In the genomic region with DNA sequence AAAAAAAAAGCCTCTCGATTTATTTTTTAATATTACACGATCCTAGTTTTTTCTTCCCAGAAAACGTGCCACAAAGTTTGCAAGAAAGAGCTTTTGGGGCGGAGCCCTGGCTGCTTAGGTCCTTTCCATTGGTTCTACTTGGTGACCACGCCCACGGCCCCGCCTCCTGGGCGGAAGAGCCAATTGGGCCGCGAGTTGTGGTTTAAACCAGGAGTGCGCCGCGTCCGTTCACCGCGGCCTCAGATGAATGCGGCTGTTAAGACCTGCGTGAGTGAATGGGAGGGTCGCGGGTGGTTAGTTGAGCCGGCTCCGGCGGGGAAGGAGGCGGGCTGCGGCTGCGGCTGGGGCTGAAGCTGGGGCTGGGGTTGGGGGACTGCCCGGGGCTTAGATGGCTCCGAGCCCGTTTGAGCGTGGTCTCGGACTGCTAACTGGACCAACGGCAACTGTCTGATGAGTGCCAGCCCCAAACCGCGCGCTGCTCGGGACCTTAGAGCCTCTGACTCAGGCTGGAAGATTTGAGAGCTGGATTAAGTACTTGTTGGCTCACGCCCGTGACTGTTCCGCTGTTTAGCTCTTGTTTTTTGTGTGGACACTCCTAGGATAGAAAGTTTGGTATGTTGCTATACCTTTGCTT, we compare ENCODE assay signal across 8 cellular contexts. TPM values are rescaled to one million over a fixed set of nuclear protein-coding genes. Genes with fewer than 3 reads are reported as not detected.
DNase-seq lines count a peak whose midpoint lies in the region; ATAC-seq and TF ChIP-seq lines count a peak whose summit lies in the region.

A gene (plus strand): TSS at position 231 of the 634 bp plus-strand sequence. CDS start 458 bp downstream, outside the sequence.

- TF ChIP-seq CTCF in chondrocyte (IDR thresholded peaks at IDR 0.05), result no peak

- peak; percentile 54 for ATAC-seq in GM19043 (IDR thresholded peaks at IDR 0.05; ENCODE audit: low read depth, unreplicated experiment)
- ATAC-seq in HG03378 (IDR thresholded peaks at IDR 0.05; ENCODE audit: unreplicated experiment), result peak; percentile 62

- peaks cover 58% of the 10 kb centered on the region for H3K4me1 Mint-ChIP-seq in chondrocyte (ENCODE audit: low read depth)

- DNase-seq in AML-193 (lab: John Stamatoyannopoulos, UW) (peak; percentile 84 to 90), NCI-H446 treated with DMSO at 0.1 percent for 48 hours (lab: John Stamatoyannopoulos, UW) (peak; percentile 88), chondrocyte (ENCODE audit: low spot score) (peak; percentile 96), kidney glomerular epithelial cell (lab: John Stamatoyannopoulos, UW) (peak; percentile 87)
- peak; percentile 93 for DNase-seq in activated CD4-positive, CD25-positive, alpha-beta regulatory T cell treated with anti-CD3 and anti-CD28 coated beads, Interleukin-2, amount 50 U/mL, for 72 hours
- peak; percentile 71 to 88 for DNase-seq in stimulated activated CD4-positive, alpha-beta T cell treated with anti-CD3 and anti-CD28 coated beads, Interleukin-1b, Interleukin-23, amount 100 ng/mL, for 1 hour (ENCODE audit: low read depth in 2 of 2)

- peak within 1 kb of the TSS; percentile 94 for H3K4me3 Mint-ChIP-seq in chondrocyte (ENCODE audit: unreplicated experiment)

- no peaks in the 10 kb centered on the region for H3K36me3 Mint-ChIP-seq in chondrocyte (ENCODE audit: low read depth)

- no peaks in the 10 kb centered on the region for H3K9me3 Mint-ChIP-seq in chondrocyte (ENCODE audit: low read depth)

- H3K27me3 Mint-ChIP-seq in chondrocyte (ENCODE audit: low read depth), result no peaks in the 10 kb centered on the region

- H3K27ac Mint-ChIP-seq in chondrocyte (ENCODE audit: unreplicated experiment), result peak within 1 kb of the TSS; percentile 99

RNA-seq across cellular contexts. Expression of the gene that starts here (rescaled TPM):
- 8.6 to 19.7 TPM (median 15.5 TPM) in 3 replicates for total RNA-seq in chondrocyte

Comparison
In these comparisons a context has a peak if more than half of its experiments do, and no peak if none do; other contexts are left out.
1. Peak in every context shown above with its lines: DNase-seq and ATAC-seq.